In genomic region chr6:5466459-5466858, GRCh38 we compare ENCODE assay signal across 15 cellular contexts.
DNase-seq lines count a peak whose midpoint lies in the region; TF ChIP-seq lines count a peak whose summit lies in the region.
"Had no signal": no experiment of that assay in that cellular context is flagged by ENCODE, and none has a peak within 500 bp of the region (broad histone marks: within the 10 kb centered on the region; RNA-seq: fewer than 3 reads in every experiment).

No MANE protein-coding gene starts in this region.

- TF ChIP-seq POLR2A in transverse colon (IDR thresholded peaks at IDR 0.05) = no peak

- H3K36me3 ChIP-seq in HEK293 (ENCODE audit: control insufficient read depth in 2 of 2, insufficient read depth in 1 of 2, low read length in 2 of 2) (no peaks in the 10 kb centered on the region), adipocyte (ENCODE audit: control insufficient read depth, insufficient read depth, low read length, severe bottlenecking) (no peaks in the 10 kb centered on the region), ascending aorta (no peaks in the 10 kb centered on the region), transverse colon (no peaks in the 10 kb centered on the region)
- H3K36me3 ChIP-seq: colonic mucosa, left lung had no signal

- DNase-seq in AG04450 (ENCODE audit: low read depth, low spot score) (peak; percentile 26), adipocyte (ENCODE audit: low read depth) (peak; percentile 66), foreskin melanocyte (peak; percentile 14), ascending aorta (ENCODE audit: low spot score in 2 of 2) (no peak), transverse colon (no peak), NOMO-1 treated with DMSO at 0.1 percent for 48 hours (lab: John Stamatoyannopoulos, UW; ENCODE audit: unreplicated experiment) (no peak)
- DNase-seq in stimulated activated CD4-positive, alpha-beta T cell treated with anti-CD3 and anti-CD28 coated beads, Interleukin-4, amount 100 ng/mL, for 24 hours = no peak
- DNase-seq: activated effector memory CD4-positive, alpha-beta T cell treated with Interleukin-2 at 50 U/mL for 16 hours; CD4-positive, CD25-positive, alpha-beta regulatory T cell; colonic mucosa; left lung; NCI-H748 treated with DMSO at 0.1 percent for 48 hours; stimulated activated CD4-positive, alpha-beta T cell treated with anti-CD3 and anti-CD28 coated beads, Interleukin-1b, Interleukin-23, amount 100 ng/mL, for 48 hours; stimulated activated naive CD4-positive, alpha-beta T cell had no signal

- POLR2A ChIA-PET in AG04450 (lab: Yijun Ruan, JAX) = no interaction called here
- POLR2A ChIA-PET in HEK293 (lab: Yijun Ruan, JAX) = no interaction called here

- H3K27ac ChIP-seq in AG04450 (ENCODE audit: low read depth, low read length) (no peak overlapping the region), HEK293 (ENCODE audit: extremely low read depth, low read depth, low read length) (no peak overlapping the region), ascending aorta (no peak overlapping the region), transverse colon (no peak overlapping the region)
- H3K27ac ChIP-seq: colonic mucosa, left lung had no signal

- in situ Hi-C loops in transverse colon (cut with MboI; ENCODE audit: low pct_ligation_motif_present in 1 of 4, low pct_unique_long_range_greater_than_20kb in 1 of 4, low sequenced_read_pairs in 3 of 4) = no loop called here

- no peaks in the 10 kb centered on the region for H3K27me3 ChIP-seq in AG04450 (ENCODE audit: control insufficient read depth, insufficient read depth, low read length)
- H3K27me3 ChIP-seq in adipocyte (replicated peaks; ENCODE audit: control insufficient read depth, insufficient read depth, low read length) = no peaks in the 10 kb centered on the region
- H3K27me3 ChIP-seq in ascending aorta = no peaks in the 10 kb centered on the region
- H3K27me3 ChIP-seq in transverse colon = no peaks in the 10 kb centered on the region
- H3K27me3 ChIP-seq: colonic mucosa, left lung had no signal

- no peak for TF ChIP-seq CTCF in AG04450 (IDR thresholded peaks at IDR 0.05; ENCODE audit: low read depth, low read length)
- TF ChIP-seq CTCF in HEK293 (tag by site-specific recombination; IDR thresholded peaks at IDR 0.05) = no peak
- no peak for TF ChIP-seq CTCF in ascending aorta (IDR thresholded peaks at IDR 0.05)
- no peak for TF ChIP-seq CTCF in transverse colon (IDR thresholded peaks at IDR 0.05)

- peaks cover 3% of the 10 kb centered on the region; the same call in 1 of the 2 replicates for H3K4me1 ChIP-seq in HEK293 (ENCODE audit: control insufficient read depth, insufficient read depth, low read length)
- H3K4me1 ChIP-seq in adipocyte (ENCODE audit: control insufficient read depth, insufficient read depth, low read length) = peaks cover 12% of the 10 kb centered on the region
- H3K4me1 ChIP-seq in ascending aorta = no peaks in the 10 kb centered on the region
- peaks cover 0 to 5% (median 0%) of the 10 kb centered on the region in 4 donors for H3K4me1 ChIP-seq in transverse colon
- H3K4me1 ChIP-seq: colonic mucosa had no signal

- TF ChIP-seq EP300 in transverse colon (IDR thresholded peaks at IDR 0.05; ENCODE audit: low read depth) = no peak

- no peaks in the 10 kb centered on the region for H3K9me3 ChIP-seq in AG04450 (ENCODE audit: control insufficient read depth, insufficient read depth, low read length)
- H3K9me3 ChIP-seq in HEK293 (ENCODE audit: control insufficient read depth, insufficient read depth, low read depth, low read length) = no peaks in the 10 kb centered on the region
- H3K9me3 ChIP-seq in adipocyte (ENCODE audit: control insufficient read depth, low read length) = no peaks in the 10 kb centered on the region
- H3K9me3 ChIP-seq in ascending aorta = no peaks in the 10 kb centered on the region
- peaks cover 0 to 4% of the 10 kb centered on the region in 2 donors for H3K9me3 ChIP-seq in transverse colon
- H3K9me3 ChIP-seq: colonic mucosa, left lung had no signal

- H3K9ac ChIP-seq in adipocyte (ENCODE audit: low read length) = no peak overlapping the region

- CTCF ChIA-PET in AG04450 (lab: Charles Lee) (interaction anchor here (1.3 to 1.8 kb wide), 2 partner anchors 10 to 323 kb away, joined by 3 to 10 read pairs; no protein-coding TSS in a partner anchor), HEK293 (lab: Yijun Ruan, JAX) (no interaction called here)

- intact Hi-C loops in ascending aorta (cut with DNase I) = no loop called here
- intact Hi-C loops in transverse colon (cut with DNase I; ENCODE audit: low total_unique reads) = no loop called here

- no peak overlapping the region for H3K4me3 ChIP-seq in AG04450 (ENCODE audit: low read depth, low read length)
- H3K4me3 ChIP-seq in HEK293 (ENCODE audit: low read depth, low read length) = no peak overlapping the region
- no peak overlapping the region for H3K4me3 ChIP-seq in adipocyte (ENCODE audit: low read length)
- H3K4me3 ChIP-seq in ascending aorta = no peak overlapping the region
- H3K4me3 ChIP-seq in transverse colon = no peak overlapping the region
- H3K4me3 ChIP-seq: colonic mucosa, left lung had no signal

- WGBS in transverse colon (ENCODE audit: low coverage in 1 of 2), 2 donors = 60 to 83% methylated on average over 1 of the region's 1 CpG

TF ChIP-seq in HEK293, 187 proteins besides CTCF, POLR2A, EP300 and RAD21:
- peak; percentile 63 for TF ChIP-seq ZIC2 (tag by site-specific recombination; IDR thresholded peaks at IDR 0.05)
- TF ChIP-seq ZBTB20 (tag by site-specific recombination; IDR thresholded peaks at IDR 0.05) = peak; percentile 51; the same call in 1 of the 2 replicates
- TF ChIP-seq ZNF426 (tag by site-specific recombination; IDR thresholded peaks at IDR 0.05) = no peak

Comparison
In these comparisons a context has a peak if more than half of its experiments do, and no peak if none do; other contexts are left out.
1. DNase-seq: peak in AG04450 (single experiment), adipocyte (single experiment) and foreskin melanocyte (single experiment); none in stimulated activated CD4-positive, alpha-beta T cell treated with anti-CD3 and anti-CD28 coated beads, Interleukin-4, amount 100 ng/mL, for 24 hours (single experiment), ascending aorta (0 of 2), transverse colon (single experiment) and NOMO-1 treated with DMSO at 0.1 percent for 48 hours (single experiment).